In genomic region chr7:47481656-47482012, GRCh38 we compare ENCODE assay signal across 12 cellular contexts.
DNase-seq lines count a peak whose midpoint lies in the region; ATAC-seq and TF ChIP-seq lines count a peak whose summit lies in the region.
"Had no signal": no experiment of that assay in that cellular context is flagged by ENCODE, and none has a peak within 500 bp of the region (broad histone marks: within the 10 kb centered on the region; RNA-seq: fewer than 3 reads in every experiment).

No MANE protein-coding gene starts in this region.

- no peaks in the 10 kb centered on the region for H3K36me3 Mint-ChIP-seq in activated T-helper 1 cell treated with anti-CD3 and anti-CD28 coated beads, Interleukin-12 subunit alpha, Interleukin-12 subunit beta, Interleukin-2, Interleukin-4 antibody, amounts not matched to agents 30 ng/mL and 10 ng/mL and 1 ng/mL, durations not matched to agents 14 hours and 24 hours and 36 hours (ENCODE audit: low read depth)
- no peaks in the 10 kb centered on the region for H3K36me3 Mint-ChIP-seq in activated T-helper 17 cell treated with anti-CD3 and anti-CD28 coated beads, Interleukin-2, amount 50 U/mL, for 72 hours (ENCODE audit: low read depth)

- DNase-seq in HFF-Myc (ENCODE audit: extremely low read depth, low read depth), result no peak
- DNase-seq in activated T-helper 1 cell treated with anti-CD3 and anti-CD28 coated beads, Interleukin-12 subunit alpha, Interleukin-12 subunit beta, Interleukin-2, Interleukin-4 antibody, amounts not matched to agents 30 ng/mL and 10 ng/mL and 1 ng/mL, durations not matched to agents 14 hours and 24 hours and 36 hours (ENCODE audit: low spot score), result no peak
- DNase-seq in right lobe of liver, result no peak
- no peak for DNase-seq in smooth muscle cell (lab: John Stamatoyannopoulos, UW; ENCODE audit: unreplicated experiment)
- no peak for DNase-seq in mucosa of descending colon
- DNase-seq in NCI-H524 (lab: John Stamatoyannopoulos, UW), result no peak
- DNase-seq in COR-L47 (lab: John Stamatoyannopoulos, UW), result no peak
- DNase-seq: central memory CD4-positive, alpha-beta T cell; NCI-H510A treated with DMSO at 0.1 percent for 48 hours; T-helper 17 cell had no signal

- H4K20me1 ChIP-seq in smooth muscle cell (ENCODE audit: low read depth), result peaks cover 18% of the 10 kb centered on the region

- peaks cover 22% of the 10 kb centered on the region for H3K4me1 Mint-ChIP-seq in activated T-helper 1 cell treated with anti-CD3 and anti-CD28 coated beads, Interleukin-12 subunit alpha, Interleukin-12 subunit beta, Interleukin-2, Interleukin-4 antibody, amounts not matched to agents 30 ng/mL and 10 ng/mL and 1 ng/mL, durations not matched to agents 14 hours and 24 hours and 36 hours (ENCODE audit: low read depth)
- no peaks in the 10 kb centered on the region for H3K4me1 Mint-ChIP-seq in activated T-helper 17 cell treated with anti-CD3 and anti-CD28 coated beads, Interleukin-2, amount 50 U/mL, for 72 hours
- H3K4me1 Mint-ChIP-seq: T-helper 17 cell had no signal

- H3K27ac ChIP-seq in right lobe of liver (peak overlapping the region; percentile 7 to 60 (median 44)), smooth muscle cell (ENCODE audit: low read depth) (peak overlapping the region; percentile 99)

- H3K27me3 Mint-ChIP-seq in activated T-helper 1 cell treated with anti-CD3 and anti-CD28 coated beads, Interleukin-12 subunit alpha, Interleukin-12 subunit beta, Interleukin-2, Interleukin-4 antibody, amounts not matched to agents 30 ng/mL and 10 ng/mL and 1 ng/mL, durations not matched to agents 14 hours and 24 hours and 36 hours (ENCODE audit: insufficient read depth), result no peaks in the 10 kb centered on the region
- H3K27me3 Mint-ChIP-seq in activated T-helper 17 cell treated with anti-CD3 and anti-CD28 coated beads, Interleukin-2, amount 50 U/mL, for 72 hours, result peaks cover under 1% of the 10 kb centered on the region
- H3K27me3 Mint-ChIP-seq: T-helper 17 cell had no signal

- no peak for ATAC-seq in right lobe of liver
- no peak for ATAC-seq in activated T-helper 17 cell treated with anti-CD3 and anti-CD28 coated beads, Interleukin-2, amount 50 U/mL, for 72 hours (replicated peaks)
- ATAC-seq in mucosa of descending colon, result no peak
- ATAC-seq: T-helper 17 cell had no signal

- TF ChIP-seq CTCF in HFF-Myc (IDR thresholded peaks at IDR 0.05; ENCODE audit: low read depth, low read length, missing control alignments) (no peak), right lobe of liver (IDR thresholded peaks at IDR 0.05) (no peak), smooth muscle cell (IDR thresholded peaks at IDR 0.05; ENCODE audit: borderline replicate concordance, insufficient read depth, poor library complexity, severe bottlenecking) (no peak), mucosa of descending colon (IDR thresholded peaks at IDR 0.05) (no peak)

- peak overlapping the region; percentile 10 for H3K4me3 Mint-ChIP-seq in activated T-helper 1 cell treated with anti-CD3 and anti-CD28 coated beads, Interleukin-12 subunit alpha, Interleukin-12 subunit beta, Interleukin-2, Interleukin-4 antibody, amounts not matched to agents 30 ng/mL and 10 ng/mL and 1 ng/mL, durations not matched to agents 14 hours and 24 hours and 36 hours
- no peak overlapping the region for H3K4me3 Mint-ChIP-seq in activated T-helper 17 cell treated with anti-CD3 and anti-CD28 coated beads, Interleukin-2, amount 50 U/mL, for 72 hours
- H3K4me3 Mint-ChIP-seq: T-helper 17 cell had no signal

- peak overlapping the region; percentile 67 for H3K27ac Mint-ChIP-seq in activated T-helper 1 cell treated with anti-CD3 and anti-CD28 coated beads, Interleukin-12 subunit alpha, Interleukin-12 subunit beta, Interleukin-2, Interleukin-4 antibody, amounts not matched to agents 30 ng/mL and 10 ng/mL and 1 ng/mL, durations not matched to agents 14 hours and 24 hours and 36 hours
- H3K27ac Mint-ChIP-seq in activated T-helper 17 cell treated with anti-CD3 and anti-CD28 coated beads, Interleukin-2, amount 50 U/mL, for 72 hours, result no peak overlapping the region
- H3K27ac Mint-ChIP-seq: T-helper 17 cell had no signal

- H3K27me3 ChIP-seq in right lobe of liver (no peaks in the 10 kb centered on the region), smooth muscle cell (ENCODE audit: low read depth) (no peaks in the 10 kb centered on the region)

- H2AFZ ChIP-seq in smooth muscle cell (ENCODE audit: low read depth), result no peak overlapping the region

- no peaks in the 10 kb centered on the region for H3K9me3 Mint-ChIP-seq in activated T-helper 1 cell treated with anti-CD3 and anti-CD28 coated beads, Interleukin-12 subunit alpha, Interleukin-12 subunit beta, Interleukin-2, Interleukin-4 antibody, amounts not matched to agents 30 ng/mL and 10 ng/mL and 1 ng/mL, durations not matched to agents 14 hours and 24 hours and 36 hours
- no peaks in the 10 kb centered on the region for H3K9me3 Mint-ChIP-seq in activated T-helper 17 cell treated with anti-CD3 and anti-CD28 coated beads, Interleukin-2, amount 50 U/mL, for 72 hours
- H3K9me3 Mint-ChIP-seq: neural crest cell had no signal

- peaks cover 16% of the 10 kb centered on the region for H3F3A ChIP-seq in smooth muscle cell (ENCODE audit: low read depth)

- H3K4me1 ChIP-seq in right lobe of liver (peaks cover 0 to 63% (median 38%) of the 10 kb centered on the region in 4 donors), smooth muscle cell (ENCODE audit: low read depth) (peaks cover 30% of the 10 kb centered on the region), mucosa of descending colon (ENCODE audit: low read depth) (peaks cover 53% of the 10 kb centered on the region)

- 93% methylated on average over 2 of the region's 7 CpGs for WGBS in right lobe of liver (ENCODE audit: insufficient coverage, low coverage, low lambda C conversion rate, missing lambda C conversion rate)
- 68% methylated on average over 7 of the region's 7 CpGs for WGBS in smooth muscle cell (ENCODE audit: low lambda C conversion rate)

- no peak for TF ChIP-seq POLR2A in right lobe of liver (IDR thresholded peaks at IDR 0.05)

- H3K36me3 ChIP-seq in right lobe of liver (no peaks in the 10 kb centered on the region), smooth muscle cell (ENCODE audit: low read depth) (no peaks in the 10 kb centered on the region), mucosa of descending colon (ENCODE audit: low read depth) (no peaks in the 10 kb centered on the region)

- intact Hi-C loops in activated T-helper 1 cell treated with anti-CD3 and anti-CD28 coated beads, Interleukin-12 subunit alpha, Interleukin-12 subunit beta, Interleukin-2, Interleukin-4 antibody, amounts not matched to agents 30 ng/mL and 10 ng/mL and 1 ng/mL, durations not matched to agents 14 hours and 24 hours and 36 hours (cut with micrococcal nuclease), result loop anchor here (2.0 to 5.0 kb wide), 3 partner anchors 119 to 606 kb away; partner anchors contain the start of gene UPP1
- intact Hi-C loops in right lobe of liver (cut with DNase I) (no loop called here), mucosa of descending colon (cut with DNase I, micrococcal nuclease) (no loop called here)

- H3K9me3 ChIP-seq in right lobe of liver (no peaks in the 10 kb centered on the region), smooth muscle cell (replicated peaks; ENCODE audit: low read depth) (no peaks in the 10 kb centered on the region), mucosa of descending colon (no peaks in the 10 kb centered on the region)

- H3K79me2 ChIP-seq in smooth muscle cell (ENCODE audit: low read depth), result peaks cover 66% of the 10 kb centered on the region

- H3K4me3 ChIP-seq in HFF-Myc (replicated peaks; ENCODE audit: low read depth, low read length) (0 out of 2 replicates have a peak overlapping the region, but pooled peaks have one; percentile 1), right lobe of liver (no peak overlapping the region), smooth muscle cell (no peak overlapping the region), mucosa of descending colon (no peak overlapping the region)

- H3K9ac ChIP-seq in smooth muscle cell (ENCODE audit: low read depth), result peak overlapping the region; percentile 74

- H3K4me2 ChIP-seq in smooth muscle cell, result peak overlapping the region; percentile 74
